10 cellular contexts compared by ENCODE assay signal in genomic region chr3:38210141-38210757, GRCh38. TPM values are rescaled to one million over a fixed set of nuclear protein-coding genes. Genes with fewer than 3 reads are reported as not detected.
DNase-seq lines count a peak whose midpoint lies in the region; ATAC-seq lines count a peak whose summit lies in the region.
"Had no signal": no experiment of that assay in that cellular context is flagged by ENCODE, and none has a peak within 500 bp of the region (broad histone marks: within the 10 kb centered on the region; RNA-seq: fewer than 3 reads in every experiment).

No MANE protein-coding gene starts in this region.

- CTCF ChIA-PET in activated naive CD4-positive, alpha-beta T cell treated with anti-CD3 and anti-CD28 coated beads for 36 hours (lab: Charles Lee), result interaction anchor here (1.0 to 1.3 kb wide), 2 partner anchors 11 to 87 kb away, joined by 3 read pairs; no protein-coding TSS in a partner anchor

- DNase-seq in activated naive CD4-positive, alpha-beta T cell treated with anti-CD3 and anti-CD28 coated beads for 36 hours, result peak; percentile 25
- DNase-seq in activated naive CD4-positive, alpha-beta T cell treated with anti-CD3 and anti-CD28 coated beads, Interleukin-2, amount 50 U/mL, for 16 hours, result no peak
- no peak for DNase-seq in left colon
- DNase-seq in D341Med (ENCODE audit: low spot score), result no peak
- no peak for DNase-seq in activated gamma-delta T cell treated with Interleukin-2 at 50 U/mL for 16 hours
- DNase-seq: NCI-H446 treated with DMSO at 0.1 percent for 48 hours, psoas muscle had no signal

- H3K27ac Mint-ChIP-seq in activated naive CD4-positive, alpha-beta T cell treated with anti-CD3 and anti-CD28 coated beads for 36 hours, result peak overlapping the region; percentile 4
- H3K27ac Mint-ChIP-seq in stimulated activated naive CD8-positive, alpha-beta T cell treated with anti-CD3 and anti-CD28 coated beads, Interleukin-15, Interleukin-2, amounts not matched to agents 100 ng/mL and 50 ng/mL, for 24 hours, result peak overlapping the region; percentile 12

- peaks cover 57% of the 10 kb centered on the region for H3K4me1 Mint-ChIP-seq in activated naive CD4-positive, alpha-beta T cell treated with anti-CD3 and anti-CD28 coated beads for 36 hours (ENCODE audit: low read depth)
- peaks cover 78% of the 10 kb centered on the region for H3K4me1 Mint-ChIP-seq in stimulated activated naive CD8-positive, alpha-beta T cell treated with anti-CD3 and anti-CD28 coated beads, Interleukin-15, Interleukin-2, amounts not matched to agents 100 ng/mL and 50 ng/mL, for 24 hours (ENCODE audit: low read depth)

- H3K9me3 Mint-ChIP-seq in activated naive CD4-positive, alpha-beta T cell treated with anti-CD3 and anti-CD28 coated beads for 36 hours, result no peaks in the 10 kb centered on the region
- H3K9me3 Mint-ChIP-seq in stimulated activated naive CD8-positive, alpha-beta T cell treated with anti-CD3 and anti-CD28 coated beads, Interleukin-15, Interleukin-2, amounts not matched to agents 100 ng/mL and 50 ng/mL, for 24 hours, result no peaks in the 10 kb centered on the region

- no peak overlapping the region for H3K4me3 Mint-ChIP-seq in activated naive CD4-positive, alpha-beta T cell treated with anti-CD3 and anti-CD28 coated beads for 36 hours
- no peak overlapping the region for H3K4me3 Mint-ChIP-seq in stimulated activated naive CD8-positive, alpha-beta T cell treated with anti-CD3 and anti-CD28 coated beads, Interleukin-15, Interleukin-2, amounts not matched to agents 100 ng/mL and 50 ng/mL, for 24 hours

- ATAC-seq in GM21786 (IDR thresholded peaks at IDR 0.05; ENCODE audit: unreplicated experiment), result peak; percentile 89
- ATAC-seq in HG03457 (IDR thresholded peaks at IDR 0.05; ENCODE audit: unreplicated experiment), result peak; percentile 74
- ATAC-seq in left colon, result no peak
- ATAC-seq: psoas muscle had no signal

- intact Hi-C loops in activated naive CD4-positive, alpha-beta T cell treated with anti-CD3 and anti-CD28 coated beads for 36 hours (cut with micrococcal nuclease), result loop anchor here (2.0 kb wide), 1 partner anchor 45 kb away; the partner anchor contains the start of gene OXSR1
- intact Hi-C loops in left colon (cut with DNase I, micrococcal nuclease), result no loop called here

- H3K27me3 Mint-ChIP-seq in activated naive CD4-positive, alpha-beta T cell treated with anti-CD3 and anti-CD28 coated beads for 36 hours (ENCODE audit: low read depth), result no peaks in the 10 kb centered on the region
- no peaks in the 10 kb centered on the region for H3K27me3 Mint-ChIP-seq in stimulated activated naive CD8-positive, alpha-beta T cell treated with anti-CD3 and anti-CD28 coated beads, Interleukin-15, Interleukin-2, amounts not matched to agents 100 ng/mL and 50 ng/mL, for 24 hours

- peaks cover 23% of the 10 kb centered on the region for H3K36me3 Mint-ChIP-seq in activated naive CD4-positive, alpha-beta T cell treated with anti-CD3 and anti-CD28 coated beads for 36 hours (ENCODE audit: low read depth)
- H3K36me3 Mint-ChIP-seq in stimulated activated naive CD8-positive, alpha-beta T cell treated with anti-CD3 and anti-CD28 coated beads, Interleukin-15, Interleukin-2, amounts not matched to agents 100 ng/mL and 50 ng/mL, for 24 hours (ENCODE audit: low read depth), result peaks cover 39% of the 10 kb centered on the region

RNA-seq across cellular contexts. Expression of gene OXSR1, which starts 44.9 kb away (rescaled TPM):
- total RNA-seq in activated naive CD4-positive, alpha-beta T cell treated with anti-CD3 and anti-CD28 coated beads for 36 hours, result 10 to 100 TPM; 33.8 to 35.0 TPM
- 10 to 100 TPM; 42.5 to 42.8 TPM for total RNA-seq in left colon

RNA-seq across cellular contexts. Expression of gene SLC22A13, which starts 55.4 kb away (rescaled TPM):
- not detected for total RNA-seq in activated naive CD4-positive, alpha-beta T cell treated with anti-CD3 and anti-CD28 coated beads for 36 hours
- total RNA-seq in left colon, result under 1 TPM; 0.27 to 0.61 TPM
